In the genomic region with DNA sequence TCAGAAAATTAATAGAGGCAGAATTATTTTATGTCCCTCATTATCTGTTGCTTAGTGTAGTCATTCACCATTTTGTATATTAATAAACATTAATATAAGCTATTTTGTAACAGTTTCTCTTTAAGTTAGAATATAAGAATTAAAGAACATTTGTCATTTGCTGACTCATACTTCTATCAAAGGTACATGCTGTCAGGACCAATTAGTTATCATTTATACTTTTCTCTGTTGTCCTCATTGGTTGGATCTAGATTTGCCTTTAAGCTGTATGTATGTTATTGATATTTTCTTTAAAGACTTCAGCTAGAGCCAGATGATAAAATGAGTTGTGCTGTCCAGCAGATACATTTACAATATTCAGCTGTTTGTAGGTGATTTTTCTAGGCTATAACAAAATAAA, we compare ENCODE assay signal across 28 cellular contexts.
"Had no signal": no experiment of that assay in that cellular context is flagged by ENCODE, and none has a peak within 500 bp of the region (broad histone marks: within the 10 kb centered on the region; RNA-seq: fewer than 3 reads in every experiment).

No MANE protein-coding gene starts in this region.

- H3K4me3 ChIP-seq: left ventricle myocardium inferior, lung, neural progenitor cell, right atrium auricular region, right lobe of liver, skin epidermis, stomach, testis, thyroid gland, transverse colon, upper lobe of left lung, vagina had no signal

- H3K9ac ChIP-seq: neural progenitor cell had no signal

- H3K27me3 ChIP-seq: neural progenitor cell, neutrophil, right atrium auricular region, right lobe of liver, stomach, testis, thyroid gland, transverse colon, upper lobe of left lung, vagina had no signal

- H3K27ac ChIP-seq: left ventricle myocardium inferior, neural progenitor cell, neutrophil, right atrium auricular region, right lobe of liver, skin epidermis, stomach, testis, thyroid gland, transverse colon, upper lobe of left lung, vagina had no signal

- H3K4me2 ChIP-seq: neural progenitor cell had no signal

- H3K4me1 ChIP-seq: left ventricle myocardium inferior, right atrium auricular region, right lobe of liver, stomach, testis, thyroid gland, transverse colon, upper lobe of left lung, vagina had no signal

- H3K36me3 ChIP-seq: left ventricle myocardium inferior, neural progenitor cell, neutrophil, right atrium auricular region, right lobe of liver, stomach, thyroid gland, transverse colon, upper lobe of left lung, vagina had no signal

- DNase-seq: hippocampal formation; immature natural killer cell; kidney; left ventricle myocardium inferior; mesendoderm; naive B cell; natural killer cell; nephron progenitor cell; occipital lobe; right lobe of liver; stimulated activated CD4-positive, alpha-beta T cell treated with anti-CD3 and anti-CD28 coated beads, Interleukin-12 subunit alpha, Interleukin-12 subunit beta, amount 100 ng/mL, for 4 hours; stimulated activated CD4-positive, alpha-beta T cell treated with anti-CD3 and anti-CD28 coated beads, Interleukin-15, amount 100 ng/mL, for 24 hours; stimulated activated CD4-positive, alpha-beta T cell treated with anti-CD3 and anti-CD28 coated beads, Interleukin-2, amount 100 ng/mL, for 24 hours; stimulated activated CD4-positive, alpha-beta T cell treated with anti-CD3 and anti-CD28 coated beads, Interleukin-4, amount 100 ng/mL, for 1 hour; stimulated activated naive B cell treated with anti-CD40 and anti-IgM and Interleukin-4, amounts not matched to agents 10 μg/mL and 1 μg/mL and 100 μg/mL, for 72 hours; stimulated activated naive CD8-positive, alpha-beta T cell treated with anti-CD3 and anti-CD28 coated beads, Interleukin-15, Interleukin-2, amounts not matched to agents 100 U/mL and 50 U/mL, for 24 hours; stomach; testis; thyroid gland; transverse colon; upper lobe of left lung had no signal

- H3K9me3 ChIP-seq: left ventricle myocardium inferior, neutrophil, right atrium auricular region, right lobe of liver, stomach, testis, thyroid gland, transverse colon, upper lobe of left lung, vagina had no signal

- H2AFZ ChIP-seq: neural progenitor cell had no signal

- FAIRE-seq: islet of Langerhans had no signal

- ATAC-seq: natural killer cell; right lobe of liver; stimulated activated naive B cell treated with anti-CD40 and anti-IgM and Interleukin-4, amounts not matched to agents 10 μg/mL and 1 μg/mL and 100 μg/mL, for 72 hours; stimulated activated naive CD8-positive, alpha-beta T cell treated with anti-CD3 and anti-CD28 coated beads, Interleukin-15, Interleukin-2, amounts not matched to agents 100 U/mL and 50 U/mL, for 24 hours had no signal
